13 cellular contexts compared by ENCODE assay signal in the genomic region with DNA sequence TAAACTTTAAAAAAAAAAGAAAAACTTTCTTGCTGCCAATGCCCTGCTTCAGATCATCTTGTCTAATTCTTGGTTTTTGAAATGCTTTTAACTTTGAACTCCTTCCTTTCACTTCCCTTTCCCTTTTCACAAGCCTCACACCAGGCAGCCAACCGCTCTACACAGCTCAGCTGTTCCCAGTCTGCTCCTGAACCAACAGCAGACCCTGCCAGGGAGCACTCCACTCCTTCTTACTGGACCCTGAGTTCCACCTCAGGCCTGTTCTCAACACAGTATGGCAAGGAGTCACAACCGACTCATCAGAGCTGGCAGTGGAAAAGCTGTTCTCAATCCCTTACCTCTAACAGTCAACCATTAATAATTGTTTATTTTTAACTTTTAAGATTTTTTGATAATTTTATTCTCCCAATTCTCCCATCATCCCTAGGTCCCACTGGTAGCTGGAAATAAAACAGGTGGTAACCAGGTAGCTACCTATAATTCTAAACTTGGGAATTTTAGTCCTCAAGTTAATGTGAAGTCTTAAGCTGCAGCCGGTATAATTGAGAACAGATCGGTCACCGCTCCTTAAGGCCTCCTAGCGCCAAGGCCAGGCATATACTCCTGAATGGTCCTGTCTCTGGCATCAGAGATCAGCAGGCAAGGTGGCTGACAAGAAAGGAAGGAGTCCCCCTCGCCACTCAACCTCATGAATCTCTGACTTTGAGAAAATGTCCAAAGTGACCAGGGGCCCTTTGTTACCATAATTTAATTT. TPM values are rescaled to one million over a fixed set of nuclear protein-coding genes. Genes with fewer than 3 reads are reported as not detected.
DNase-seq lines count a peak whose midpoint lies in the region; ATAC-seq and TF ChIP-seq lines count a peak whose summit lies in the region.
"Had no signal": no experiment of that assay in that cellular context is flagged by ENCODE, and none has a peak within 500 bp of the region (broad histone marks: within the 10 kb centered on the region; RNA-seq: fewer than 3 reads in every experiment).

No MANE protein-coding gene starts in this region.

- WGBS in gastroesophageal sphincter (ENCODE audit: low coverage in 1 of 2), 2 donors, result 68 to 71% methylated on average over 2 to 5 of the region's 7 CpGs

- no peak overlapping the region for H3K4me2 ChIP-seq in PC-3 (ENCODE audit: low read length)

- H2AFZ ChIP-seq in PC-3 (ENCODE audit: low read length), result no peak overlapping the region
- H2AFZ ChIP-seq: parathyroid adenoma had no signal

- H3K27ac ChIP-seq in PC-3 (ENCODE audit: low read length), result no peak overlapping the region
- H3K27ac ChIP-seq in gastroesophageal sphincter, result peak overlapping the region in 3 of 4 donors; percentile 58 to 85 (median 60)
- H3K27ac ChIP-seq: parathyroid adenoma had no signal

- H3K27me3 ChIP-seq in PC-3 (ENCODE audit: low read length) (no peaks in the 10 kb centered on the region), gastroesophageal sphincter (no peaks in the 10 kb centered on the region)

- no peak overlapping the region for H3K9ac ChIP-seq in PC-3 (ENCODE audit: low read length)
- H3K9ac ChIP-seq: parathyroid adenoma had no signal

- ATAC-seq in GM21447 (IDR thresholded peaks at IDR 0.05; ENCODE audit: unreplicated experiment) (peak; percentile 64), PC-3 (peak; percentile 73), gastroesophageal sphincter (peak; percentile 38), sciatic nerve (peak; percentile 26), GM19455 (IDR thresholded peaks at IDR 0.05; ENCODE audit: unreplicated experiment) (no peak), HG03354 (IDR thresholded peaks at IDR 0.05; ENCODE audit: poor library complexity, severe bottlenecking, unreplicated experiment) (no peak), HG03135 (IDR thresholded peaks at IDR 0.05; ENCODE audit: unreplicated experiment) (no peak), HG02840 (IDR thresholded peaks at IDR 0.05; ENCODE audit: low FRiP score, unreplicated experiment) (no peak)

- H3K4me1 ChIP-seq in PC-3 (ENCODE audit: insufficient read depth, low read length) (no peaks in the 10 kb centered on the region), gastroesophageal sphincter (peaks cover 3 to 61% (median 13%) of the 10 kb centered on the region in 3 donors)
- H3K4me1 ChIP-seq: parathyroid adenoma had no signal

- POLR2A ChIA-PET in PC-3 (lab: Charles Lee; ENCODE audit: unreplicated experiment), result interaction anchor here (0.6 to 0.7 kb wide), 2 partner anchors 96 to 369 kb away, joined by 3 read pairs; no protein-coding TSS in a partner anchor

- CTCF ChIA-PET in PC-3 (lab: Charles Lee), result interaction anchor here (0.6 to 1.1 kb wide), 2 partner anchors 34 to 53 kb away, joined by 3 to 6 read pairs; no protein-coding TSS in a partner anchor

- no peaks in the 10 kb centered on the region for H3K79me2 ChIP-seq in PC-3 (ENCODE audit: low read length)
- H3K79me2 ChIP-seq: parathyroid adenoma had no signal

- H3K36me3 ChIP-seq in PC-3 (ENCODE audit: low read depth, low read length) (no peaks in the 10 kb centered on the region), gastroesophageal sphincter (peaks cover 0 to 34% of the 10 kb centered on the region in 2 donors)

- TF ChIP-seq EP300 in gastroesophageal sphincter (IDR thresholded peaks at IDR 0.05), result no peak

- no peak for TF ChIP-seq POLR2A in gastroesophageal sphincter (IDR thresholded peaks at IDR 0.05)

- DNase-seq in PC-3 (peak; percentile 15), sciatic nerve (ENCODE audit: low spot score) (no peak)
- DNase-seq: activated T-cell treated with anti-CD3 and anti-CD28 coated beads, Interleukin-2, amount 50 U/mL, for 48 hours; CD8-positive, alpha-beta memory T cell; NCI-H1694; OCI-M1 had no signal

- no TSS peak for BruUV-seq in PC-3 (replicated peaks; lab: Mats Ljungman, UMichigan)

- no peaks in the 10 kb centered on the region for H3K9me2 ChIP-seq in PC-3 (replicated peaks; ENCODE audit: low read length)

- H3K4me3 ChIP-seq in PC-3 (ENCODE audit: low read length) (no peak overlapping the region), gastroesophageal sphincter (no peak overlapping the region)

- no peaks in the 10 kb centered on the region for H4K20me1 ChIP-seq in PC-3 (ENCODE audit: low read length)

- intact Hi-C loops in PC-3 (cut with micrococcal nuclease), result no loop called here
- intact Hi-C loops in sciatic nerve (cut with DNase I), result no loop called here

- TF ChIP-seq CTCF in PC-3 (conservative IDR thresholded peaks at IDR 0.05; ENCODE audit: low read depth, low read length), result no peak
- TF ChIP-seq CTCF in gastroesophageal sphincter (IDR thresholded peaks at IDR 0.05), result no peak

- H3F3A ChIP-seq in PC-3 (ENCODE audit: low read length, unreplicated experiment), result no peaks in the 10 kb centered on the region

- H3K9me3 ChIP-seq in PC-3 (ENCODE audit: low read length), result no peaks in the 10 kb centered on the region
- H3K9me3 ChIP-seq in gastroesophageal sphincter, result no peaks in the 10 kb centered on the region

RNA-seq across cellular contexts. Expression of gene BOC, which starts 43.9 kb away (rescaled TPM):
- total RNA-seq in PC-3 (2014; rRNA removed), result 4.4 and 7.3 TPM in 2 replicates
- 100 to 1,000 TPM in 1 of 4 donors, 10 to 100 TPM in 3; 41.5 to 130 (median 73.9) TPM for total RNA-seq in gastroesophageal sphincter
- 114 TPM for total RNA-seq in sciatic nerve
- total RNA-seq: CD8-positive, alpha-beta memory T cell had no signal

Comparison
In these comparisons a context has a peak if more than half of its experiments do, and no peak if none do; other contexts are left out.
1. ATAC-seq: peak in GM21447 (single experiment), PC-3 (single experiment), gastroesophageal sphincter (single experiment) and sciatic nerve (single experiment); none in GM19455 (single experiment), HG03354 (single experiment), HG03135 (single experiment) and HG02840 (single experiment).